1 cellular context compared by ENCODE assay signal in the genomic region with DNA sequence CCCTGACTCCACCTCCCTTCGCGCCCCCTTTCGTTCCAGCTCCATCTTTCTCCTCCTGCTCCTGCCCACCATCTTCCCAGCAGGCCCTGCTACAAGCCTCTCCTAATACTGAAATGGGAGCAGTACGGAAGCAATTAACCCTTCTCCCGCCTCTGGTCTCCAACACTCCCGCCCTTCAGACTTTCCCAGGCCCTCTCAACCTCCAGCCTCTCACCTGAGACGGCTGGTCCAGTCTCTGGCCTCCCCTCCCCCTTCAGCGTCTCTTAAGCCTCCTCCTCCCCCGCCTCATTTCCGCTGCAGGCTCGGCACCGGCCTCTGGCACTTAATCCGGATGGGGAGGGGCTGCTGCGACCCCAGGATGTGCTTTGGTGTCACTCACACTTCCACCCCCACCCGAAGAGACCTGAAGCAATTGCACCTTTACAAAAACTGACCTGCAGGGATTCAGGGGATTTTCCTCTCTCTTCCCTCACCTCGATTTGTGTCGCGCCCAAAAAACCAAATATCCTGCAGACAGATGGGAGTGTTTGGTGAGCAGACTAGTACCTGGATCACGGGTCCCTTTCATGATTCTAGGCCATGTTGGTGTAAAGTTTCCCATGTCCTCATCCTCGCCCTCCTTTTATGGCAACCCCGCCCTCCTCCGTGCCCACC.
TF ChIP-seq lines count a peak whose summit lies in the region.

No MANE protein-coding gene starts in this region.

TF ChIP-seq in WTC11, 78 proteins besides CTCF, POLR2A, EP300 and RAD21 (continued from another document):
- TF ChIP-seq, protein P1, sequence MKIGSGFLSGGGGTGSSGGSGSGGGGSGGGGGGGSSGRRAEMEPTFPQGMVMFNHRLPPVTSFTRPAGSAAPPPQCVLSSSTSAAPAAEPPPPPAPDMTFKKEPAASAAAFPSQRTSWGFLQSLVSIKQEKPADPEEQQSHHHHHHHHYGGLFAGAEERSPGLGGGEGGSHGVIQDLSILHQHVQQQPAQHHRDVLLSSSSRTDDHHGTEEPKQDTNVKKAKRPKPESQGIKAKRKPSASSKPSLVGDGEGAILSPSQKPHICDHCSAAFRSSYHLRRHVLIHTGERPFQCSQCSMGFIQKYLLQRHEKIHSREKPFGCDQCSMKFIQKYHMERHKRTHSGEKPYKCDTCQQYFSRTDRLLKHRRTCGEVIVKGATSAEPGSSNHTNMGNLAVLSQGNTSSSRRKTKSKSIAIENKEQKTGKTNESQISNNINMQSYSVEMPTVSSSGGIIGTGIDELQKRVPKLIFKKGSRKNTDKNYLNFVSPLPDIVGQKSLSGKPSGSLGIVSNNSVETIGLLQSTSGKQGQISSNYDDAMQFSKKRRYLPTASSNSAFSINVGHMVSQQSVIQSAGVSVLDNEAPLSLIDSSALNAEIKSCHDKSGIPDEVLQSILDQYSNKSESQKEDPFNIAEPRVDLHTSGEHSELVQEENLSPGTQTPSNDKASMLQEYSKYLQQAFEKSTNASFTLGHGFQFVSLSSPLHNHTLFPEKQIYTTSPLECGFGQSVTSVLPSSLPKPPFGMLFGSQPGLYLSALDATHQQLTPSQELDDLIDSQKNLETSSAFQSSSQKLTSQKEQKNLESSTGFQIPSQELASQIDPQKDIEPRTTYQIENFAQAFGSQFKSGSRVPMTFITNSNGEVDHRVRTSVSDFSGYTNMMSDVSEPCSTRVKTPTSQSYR (CRISPR knock-in tag; IDR thresholded peaks at IDR 0.05): 0 out of 2 replicates have a peak, but pooled peaks have one; percentile 64
- TF ChIP-seq, protein P2, sequence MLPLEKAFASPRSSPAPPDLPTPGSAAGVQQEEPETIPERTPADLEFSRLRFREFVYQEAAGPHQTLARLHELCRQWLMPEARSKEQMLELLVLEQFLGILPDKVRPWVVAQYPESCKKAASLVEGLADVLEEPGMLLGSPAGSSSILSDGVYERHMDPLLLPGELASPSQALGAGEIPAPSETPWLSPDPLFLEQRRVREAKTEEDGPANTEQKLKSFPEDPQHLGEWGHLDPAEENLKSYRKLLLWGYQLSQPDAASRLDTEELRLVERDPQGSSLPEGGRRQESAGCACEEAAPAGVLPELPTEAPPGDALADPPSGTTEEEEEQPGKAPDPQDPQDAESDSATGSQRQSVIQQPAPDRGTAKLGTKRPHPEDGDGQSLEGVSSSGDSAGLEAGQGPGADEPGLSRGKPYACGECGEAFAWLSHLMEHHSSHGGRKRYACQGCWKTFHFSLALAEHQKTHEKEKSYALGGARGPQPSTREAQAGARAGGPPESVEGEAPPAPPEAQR (CRISPR knock-in tag; IDR thresholded peaks at IDR 0.05): no peak
- TF ChIP-seq ZNF396 (CRISPR knock-in tag; IDR thresholded peaks at IDR 0.05; ENCODE audit: borderline replicate concordance): no peak
- TF ChIP-seq SP1 (CRISPR knock-in tag; conservative IDR thresholded peaks at IDR 0.05): peak; percentile 63; the same call in 1 of the 2 replicates
- TF ChIP-seq ZNF416 (CRISPR knock-in tag; IDR thresholded peaks at IDR 0.05): no peak
- TF ChIP-seq, protein P3, sequence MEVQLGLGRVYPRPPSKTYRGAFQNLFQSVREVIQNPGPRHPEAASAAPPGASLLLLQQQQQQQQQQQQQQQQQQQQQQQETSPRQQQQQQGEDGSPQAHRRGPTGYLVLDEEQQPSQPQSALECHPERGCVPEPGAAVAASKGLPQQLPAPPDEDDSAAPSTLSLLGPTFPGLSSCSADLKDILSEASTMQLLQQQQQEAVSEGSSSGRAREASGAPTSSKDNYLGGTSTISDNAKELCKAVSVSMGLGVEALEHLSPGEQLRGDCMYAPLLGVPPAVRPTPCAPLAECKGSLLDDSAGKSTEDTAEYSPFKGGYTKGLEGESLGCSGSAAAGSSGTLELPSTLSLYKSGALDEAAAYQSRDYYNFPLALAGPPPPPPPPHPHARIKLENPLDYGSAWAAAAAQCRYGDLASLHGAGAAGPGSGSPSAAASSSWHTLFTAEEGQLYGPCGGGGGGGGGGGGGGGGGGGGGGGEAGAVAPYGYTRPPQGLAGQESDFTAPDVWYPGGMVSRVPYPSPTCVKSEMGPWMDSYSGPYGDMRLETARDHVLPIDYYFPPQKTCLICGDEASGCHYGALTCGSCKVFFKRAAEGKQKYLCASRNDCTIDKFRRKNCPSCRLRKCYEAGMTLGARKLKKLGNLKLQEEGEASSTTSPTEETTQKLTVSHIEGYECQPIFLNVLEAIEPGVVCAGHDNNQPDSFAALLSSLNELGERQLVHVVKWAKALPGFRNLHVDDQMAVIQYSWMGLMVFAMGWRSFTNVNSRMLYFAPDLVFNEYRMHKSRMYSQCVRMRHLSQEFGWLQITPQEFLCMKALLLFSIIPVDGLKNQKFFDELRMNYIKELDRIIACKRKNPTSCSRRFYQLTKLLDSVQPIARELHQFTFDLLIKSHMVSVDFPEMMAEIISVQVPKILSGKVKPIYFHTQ (CRISPR knock-in tag; IDR thresholded peaks at IDR 0.05): peak; percentile 75; the same call in 1 of the 2 replicates
